In the genomic region with DNA sequence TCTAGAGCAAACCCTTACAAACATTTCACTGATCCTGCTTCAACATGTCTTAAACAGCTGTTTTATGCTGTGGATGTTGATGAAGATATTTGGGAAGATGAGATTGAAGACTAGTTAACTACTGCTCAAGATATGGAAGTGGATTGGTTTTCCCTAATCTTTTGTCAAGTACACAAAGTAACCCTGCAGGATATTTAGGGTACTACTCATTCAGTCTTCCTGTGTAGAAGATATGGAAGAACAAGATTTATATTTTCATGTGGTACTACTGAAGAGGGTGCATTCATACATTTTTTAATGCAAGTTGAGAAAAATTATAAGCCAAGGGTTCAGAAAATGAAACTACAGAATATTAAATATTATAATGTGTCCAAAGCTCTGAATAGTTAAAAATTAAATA, we compare ENCODE assay signal across 30 cellular contexts.
"Had no signal": no experiment of that assay in that cellular context is flagged by ENCODE, and none has a peak within 500 bp of the region (broad histone marks: within the 10 kb centered on the region; RNA-seq: fewer than 3 reads in every experiment).

No MANE protein-coding gene starts in this region.

- H3K4me1 ChIP-seq: adrenal gland, body of pancreas, pancreas, prostate gland, vagina had no signal

- H3K4me3 ChIP-seq: adrenal gland, body of pancreas, pancreas, prostate gland, skin epidermis, upper lobe of left lung, vagina had no signal

- H3K27ac Mint-ChIP-seq: activated naive CD4-positive, alpha-beta T cell treated with anti-CD3 and anti-CD28 coated beads for 36 hours; activated naive CD8-positive, alpha-beta T cell treated with anti-CD3 and anti-CD28 coated beads for 36 hours; naive thymus-derived CD4-positive, alpha-beta T cell; stimulated activated effector memory CD8-positive, alpha-beta T cell treated with anti-CD3 and anti-CD28 coated beads, Interleukin-12 subunit alpha, Interleukin-12 subunit beta, amount 100 ng/mL, for 72 hours; stimulated activated naive CD8-positive, alpha-beta T cell treated with anti-CD3 and anti-CD28 coated beads, Interleukin-15, Interleukin-2, amounts not matched to agents 100 ng/mL and 50 ng/mL, for 24 hours had no signal

- H3K36me3 ChIP-seq: adrenal gland, pancreas, prostate gland, upper lobe of left lung, vagina, WERI-Rb-1 had no signal

- H3K27ac ChIP-seq: adrenal gland, body of pancreas, pancreas, prostate gland, skin epidermis, upper lobe of left lung, vagina, WERI-Rb-1 had no signal

- H3K27me3 ChIP-seq: adrenal gland, body of pancreas, pancreas, upper lobe of left lung, vagina had no signal

- H3K4me1 Mint-ChIP-seq: activated naive CD8-positive, alpha-beta T cell treated with anti-CD3 and anti-CD28 coated beads for 36 hours; stimulated activated effector memory CD8-positive, alpha-beta T cell treated with anti-CD3 and anti-CD28 coated beads, Interleukin-12 subunit alpha, Interleukin-12 subunit beta, amount 100 ng/mL, for 72 hours had no signal

- DNase-seq: activated CD4-positive, alpha-beta T cell treated with anti-CD3 and anti-CD28 coated beads for 48 hours; activated CD4-positive, alpha-beta T cell treated with anti-CD3 and anti-CD28 coated beads, Interleukin-2, amount 50 U/mL, for 48 hours; activated CD8-positive, alpha-beta memory T cell treated with anti-CD3 and anti-CD28 coated beads for 24 hours; activated effector memory CD4-positive, alpha-beta T cell treated with anti-CD3 and anti-CD28 coated beads, Interleukin-2, amount 50 U/mL, for 16 hours; activated naive CD4-positive, alpha-beta T cell treated with anti-CD3 and anti-CD28 coated beads for 36 hours; activated naive CD8-positive, alpha-beta T cell treated with anti-CD3 and anti-CD28 coated beads for 36 hours; adrenal gland; aorta; body of pancreas; effector CD8-positive, alpha-beta T cell; head of caudate nucleus; hippocampal formation; kidney; midbrain; naive thymus-derived CD4-positive, alpha-beta T cell; pancreas; retina; stimulated activated CD4-positive, alpha-beta T cell treated with anti-CD3 and anti-CD28 coated beads, Interleukin-12 subunit alpha, Interleukin-12 subunit beta, amount 100 ng/mL, for 4 hours; stimulated activated CD4-positive, alpha-beta T cell treated with anti-CD3 and anti-CD28 coated beads, Interleukin-4, amount 100 ng/mL, for 24 hours; upper lobe of left lung; WERI-Rb-1 had no signal

- H3K9me3 ChIP-seq: adrenal gland, body of pancreas, pancreas, prostate gland had no signal

- H3K27me3 Mint-ChIP-seq: activated naive CD8-positive, alpha-beta T cell treated with anti-CD3 and anti-CD28 coated beads for 36 hours; stimulated activated naive CD8-positive, alpha-beta T cell treated with anti-CD3 and anti-CD28 coated beads, Interleukin-15, Interleukin-2, amounts not matched to agents 100 ng/mL and 50 ng/mL, for 24 hours had no signal

- ATAC-seq: activated CD4-positive, CD25-positive, alpha-beta regulatory T cell treated with anti-CD3 and anti-CD28 coated beads, Interleukin-2, amount 50 U/mL, for 24 hours; body of pancreas; naive thymus-derived CD4-positive, alpha-beta T cell; pancreas; sciatic nerve; stimulated activated effector memory CD8-positive, alpha-beta T cell treated with anti-CD3 and anti-CD28 coated beads, Interleukin-12 subunit alpha, Interleukin-12 subunit beta, amount 100 ng/mL, for 72 hours had no signal

- H3K36me3 Mint-ChIP-seq: stimulated activated effector memory CD8-positive, alpha-beta T cell treated with anti-CD3 and anti-CD28 coated beads, Interleukin-12 subunit alpha, Interleukin-12 subunit beta, amount 100 ng/mL, for 72 hours had no signal

- FAIRE-seq: colon, kidney, pancreas, TTC549 had no signal

- H3K4me3 Mint-ChIP-seq: activated naive CD4-positive, alpha-beta T cell treated with anti-CD3 and anti-CD28 coated beads for 36 hours; activated naive CD8-positive, alpha-beta T cell treated with anti-CD3 and anti-CD28 coated beads for 36 hours; naive thymus-derived CD4-positive, alpha-beta T cell; stimulated activated effector memory CD8-positive, alpha-beta T cell treated with anti-CD3 and anti-CD28 coated beads, Interleukin-12 subunit alpha, Interleukin-12 subunit beta, amount 100 ng/mL, for 72 hours; stimulated activated naive CD8-positive, alpha-beta T cell treated with anti-CD3 and anti-CD28 coated beads, Interleukin-15, Interleukin-2, amounts not matched to agents 100 ng/mL and 50 ng/mL, for 24 hours had no signal
